ENCODE assay signal across 20 cellular contexts in genomic region chr12:116766746-116767145, GRCh38. TPM values are rescaled to one million over a fixed set of nuclear protein-coding genes. Genes with fewer than 3 reads are reported as not detected.
A peak's percentile ranks its signal among the peaks of the same experiment; 100 is the strongest.
DNase-seq lines count a peak whose midpoint lies in the region; TF ChIP-seq lines count a peak whose summit lies in the region.
"Had no signal": no experiment of that assay in that cellular context is flagged by ENCODE, and none has a peak within 500 bp of the region (broad histone marks: within the 10 kb centered on the region; RNA-seq: fewer than 3 reads in every experiment).

No MANE protein-coding gene starts in this region.

- no peak overlapping the region for H3T11ph ChIP-seq in H9 (ENCODE audit: low read length)

- H3K9me3 ChIP-seq in H9 (ENCODE audit: control insufficient read depth, low read depth, low read length) (no peaks in the 10 kb centered on the region), osteoblast (ENCODE audit: low read depth, low read length) (no peaks in the 10 kb centered on the region), uterus (no peaks in the 10 kb centered on the region)
- H3K9me3 ChIP-seq: A549; BLaER1 treated with 17β-estradiol and CSF1 and Interleukin-3, amounts not matched to agents 10 nM and 100 nM; Caco-2 had no signal

- H3K79me1 ChIP-seq in H9 (ENCODE audit: insufficient read depth, low read depth, low read length, poor library complexity, severe bottlenecking) = peaks cover 3% of the 10 kb centered on the region

- H3K9ac ChIP-seq in H9 (ENCODE audit: extremely low read depth, insufficient read length, low read length) = no peak overlapping the region
- H3K9ac ChIP-seq: BLaER1 treated with 17β-estradiol and CSF1 and Interleukin-3, amounts not matched to agents 10 nM and 100 nM had no signal

- no peak overlapping the region; a peak in 1 of 7 replicates for H3K27ac Mint-ChIP-seq in H9
- H3K27ac Mint-ChIP-seq in progenitor cell of endocrine pancreas = peak overlapping the region; percentile 49
- H3K27ac Mint-ChIP-seq: B cell; CD4-positive, alpha-beta T cell; CD8-positive, alpha-beta T cell had no signal

- DNase-seq in H9 (no peak), coronary artery (ENCODE audit: low spot score) (peak; percentile 28), osteoblast (ENCODE audit: insufficient read length, low spot score, missing footprints) (peak; percentile 41), progenitor cell of endocrine pancreas (ENCODE audit: low spot score, unreplicated experiment) (no peak), midbrain (lab: John Stamatoyannopoulos, UW) (no peak), NCI-H748 treated with DMSO at 0.1 percent for 48 hours (lab: John Stamatoyannopoulos, UW) (no peak), uterus (no peak), NCI-H187 (lab: John Stamatoyannopoulos, UW) (no peak)
- DNase-seq: AML-193; Caco-2; Calu3; CD4-positive, alpha-beta T cell; CD8-positive, alpha-beta T cell; DMS79 treated with DMSO at 0.1 percent for 48 hours; GF-D8 had no signal

- H3K9me3 Mint-ChIP-seq in H9 = no peaks in the 10 kb centered on the region
- H3K9me3 Mint-ChIP-seq in progenitor cell of endocrine pancreas (ENCODE audit: low read depth) = no peaks in the 10 kb centered on the region
- H3K9me3 Mint-ChIP-seq: CD4-positive, alpha-beta T cell; CD8-positive, alpha-beta T cell had no signal

- H3K27me3 ChIP-seq in H9 (ENCODE audit: insufficient read depth, low read length) (no peaks in the 10 kb centered on the region), osteoblast (ENCODE audit: insufficient read depth, low read length) (no peaks in the 10 kb centered on the region), uterus (no peaks in the 10 kb centered on the region)
- H3K27me3 ChIP-seq: BLaER1 treated with 17β-estradiol and CSF1 and Interleukin-3, amounts not matched to agents 10 nM and 100 nM had no signal

- no peaks in the 10 kb centered on the region for H3K36me3 ChIP-seq in osteoblast (ENCODE audit: insufficient read depth, low read length)
- no peaks in the 10 kb centered on the region for H3K36me3 ChIP-seq in uterus

- H4K91ac ChIP-seq in H9 (ENCODE audit: insufficient read length, low read depth, low read length) = no peak overlapping the region

- H3K4me3 Mint-ChIP-seq in H9 (no peak overlapping the region), progenitor cell of endocrine pancreas (ENCODE audit: low read depth) (no peak overlapping the region)
- H3K4me3 Mint-ChIP-seq: B cell; CD4-positive, alpha-beta T cell; CD8-positive, alpha-beta T cell had no signal

- H4K5ac ChIP-seq in H9 (ENCODE audit: insufficient read length, low read depth, low read length) = peak overlapping the region; percentile 17

- H3K23me2 ChIP-seq in H9 (ENCODE audit: insufficient read length, low read depth, low read length, poor library complexity, severe bottlenecking) = no peaks in the 10 kb centered on the region

- WGBS in H9 (ENCODE audit: extremely low coverage, insufficient read length, low lambda C conversion rate) = no CpG with 5 or more reads among the region's 3 CpGs

- H2BK20ac ChIP-seq in H9 (ENCODE audit: low read depth, low read length, poor library complexity, severe bottlenecking) = no peak overlapping the region

- H2BK15ac ChIP-seq in H9 (ENCODE audit: low read depth, low read length) = no peak overlapping the region

- H3K79me2 ChIP-seq in H9 (ENCODE audit: insufficient read depth, low read length) = no peaks in the 10 kb centered on the region
- H3K79me2 ChIP-seq in osteoblast (ENCODE audit: insufficient read depth, low read length) = no peaks in the 10 kb centered on the region

- no peak for TF ChIP-seq POLR2A in uterus (IDR thresholded peaks at IDR 0.05)

- peak overlapping the region; percentile 50 for H2BK12ac ChIP-seq in H9 (ENCODE audit: insufficient read length, low read depth, low read length)

- no peak overlapping the region for H3K4me2 ChIP-seq in H9 (ENCODE audit: insufficient read depth, insufficient read length, low read length)
- no peak overlapping the region for H3K4me2 ChIP-seq in osteoblast (ENCODE audit: insufficient read depth, low read length)
- H3K4me2 ChIP-seq: A549; BLaER1 treated with 17β-estradiol and CSF1 and Interleukin-3, amounts not matched to agents 10 nM and 100 nM had no signal

- H3K4me1 Mint-ChIP-seq in H9 (no peaks in the 10 kb centered on the region), progenitor cell of endocrine pancreas (ENCODE audit: low read depth) (no peaks in the 10 kb centered on the region)
- H3K4me1 Mint-ChIP-seq: B cell had no signal

- no peak overlapping the region for H2BK5ac ChIP-seq in H9 (ENCODE audit: insufficient read length, low read length)

- H4K8ac ChIP-seq in H9 (replicated peaks; ENCODE audit: insufficient read length, low read depth, low read length) = no peak overlapping the region

- H3K36me3 Mint-ChIP-seq in H9 (ENCODE audit: insufficient read depth in 1 of 3, low read depth in 3 of 3) = peaks cover 4 to 40% (median 21%) of the 10 kb centered on the region in 3 experiments
- H3K36me3 Mint-ChIP-seq in progenitor cell of endocrine pancreas (ENCODE audit: insufficient read depth) = peaks cover 11% of the 10 kb centered on the region

- TF ChIP-seq CTCF in H9 (conservative IDR thresholded peaks at IDR 0.05) = no peak
- no peak for TF ChIP-seq CTCF in coronary artery (IDR thresholded peaks at IDR 0.05)
- TF ChIP-seq CTCF in osteoblast (IDR thresholded peaks at IDR 0.05; ENCODE audit: extremely low read depth, low read depth, low read length) = no peak
- no peak for TF ChIP-seq CTCF in progenitor cell of endocrine pancreas (IDR thresholded peaks at IDR 0.05; ENCODE audit: unreplicated experiment)
- TF ChIP-seq CTCF in uterus (IDR thresholded peaks at IDR 0.05) = no peak

- no peak overlapping the region for H3K18ac ChIP-seq in H9 (ENCODE audit: insufficient read length, low read depth, low read length)

- H3K4me3 ChIP-seq in coronary artery (no peak overlapping the region), osteoblast (ENCODE audit: insufficient read depth, low read length) (no peak overlapping the region), uterus (no peak overlapping the region)
- H3K4me3 ChIP-seq: A549; BLaER1 treated with 17β-estradiol and CSF1 and Interleukin-3, amounts not matched to agents 10 nM and 100 nM had no signal

- no peak overlapping the region for H3K4ac ChIP-seq in H9 (ENCODE audit: low read depth, low read length)

- no peak overlapping the region for H2AK5ac ChIP-seq in H9 (ENCODE audit: insufficient read length, low read length)

- no peak overlapping the region for H2BK120ac ChIP-seq in H9 (ENCODE audit: low read depth, low read length, poor library complexity, severe bottlenecking)

- H3K23ac ChIP-seq in H9 (ENCODE audit: insufficient read length, low read depth, low read length) = no peak overlapping the region

- H3K4me1 ChIP-seq in H9 (ENCODE audit: insufficient read depth, low read length) (no peaks in the 10 kb centered on the region), osteoblast (ENCODE audit: insufficient read depth, low read length) (no peaks in the 10 kb centered on the region), uterus (no peaks in the 10 kb centered on the region)
- H3K4me1 ChIP-seq: A549, Caco-2 had no signal

- no peaks in the 10 kb centered on the region for H4K20me1 ChIP-seq in H9 (ENCODE audit: control insufficient read depth, insufficient read depth, insufficient read length)
- no peaks in the 10 kb centered on the region for H4K20me1 ChIP-seq in osteoblast (ENCODE audit: insufficient read depth, low read length)
- H4K20me1 ChIP-seq: BLaER1 treated with 17β-estradiol and CSF1 and Interleukin-3, amounts not matched to agents 10 nM and 100 nM had no signal

- H3K14ac ChIP-seq in H9 (ENCODE audit: insufficient read depth, low read length) = no peak overlapping the region

- H2AFZ ChIP-seq in H9 (ENCODE audit: low read length) (no peak overlapping the region), osteoblast (ENCODE audit: low read length) (no peak overlapping the region)

- no peak overlapping the region for H3K56ac ChIP-seq in H9 (ENCODE audit: insufficient read length, low read depth, low read length)

- H3K27me3 Mint-ChIP-seq in H9 (ENCODE audit: low read depth) (no peaks in the 10 kb centered on the region), progenitor cell of endocrine pancreas (no peaks in the 10 kb centered on the region)
- H3K27me3 Mint-ChIP-seq: B cell; CD4-positive, alpha-beta T cell had no signal

- intact Hi-C loops in uterus (cut with DNase I; ENCODE audit: low total_unique reads) = no loop called here

- H3K27ac ChIP-seq in H9 (ENCODE audit: insufficient read length, low read depth, low read length) (no peak overlapping the region), coronary artery (no peak overlapping the region), osteoblast (ENCODE audit: low read depth, low read length) (no peak overlapping the region), uterus (no peak overlapping the region)
- H3K27ac ChIP-seq: 22Rv1; A549; BLaER1 treated with 17β-estradiol and CSF1 and Interleukin-3, amounts not matched to agents 10 nM and 100 nM; C4-2B had no signal

RNA-seq across cellular contexts. Expression of gene RNFT2, which starts 28.6 kb away (rescaled TPM):
- 29.5 and 30.3 TPM in 2 replicates for total RNA-seq in H9 (2021)
- total RNA-seq in osteoblast = 2.4 and 3.3 TPM in 2 replicates
- total RNA-seq in progenitor cell of endocrine pancreas = 31.6 and 32.1 TPM in 2 replicates
- total RNA-seq in uterus = 1 to 10 TPM in 2 of 4 donors, not detected in 2; 1.4 to 4.7 TPM

RNA-seq across cellular contexts. Expression of gene SPRING1, which starts 28.9 kb away (rescaled TPM):
- total RNA-seq in H9 (2021) = 44.2 and 47.0 TPM in 2 replicates
- 27.1 and 29.0 TPM in 2 replicates for total RNA-seq in osteoblast
- total RNA-seq in progenitor cell of endocrine pancreas = 63.2 and 64.4 TPM in 2 replicates
- total RNA-seq in uterus = 10 to 100 TPM; 14.3 to 26.2 (median 20.2) TPM

Comparison
In these comparisons a context has a peak if more than half of its experiments do, and no peak if none do; other contexts are left out.
1. DNase-seq: peak in coronary artery (single experiment) and osteoblast (single experiment); none in H9 (single experiment), progenitor cell of endocrine pancreas (single experiment), midbrain (single experiment), NCI-H748 treated with DMSO at 0.1 percent for 48 hours (single experiment), uterus (0 of 2) and NCI-H187 (0 of 2).